In the genomic region with DNA sequence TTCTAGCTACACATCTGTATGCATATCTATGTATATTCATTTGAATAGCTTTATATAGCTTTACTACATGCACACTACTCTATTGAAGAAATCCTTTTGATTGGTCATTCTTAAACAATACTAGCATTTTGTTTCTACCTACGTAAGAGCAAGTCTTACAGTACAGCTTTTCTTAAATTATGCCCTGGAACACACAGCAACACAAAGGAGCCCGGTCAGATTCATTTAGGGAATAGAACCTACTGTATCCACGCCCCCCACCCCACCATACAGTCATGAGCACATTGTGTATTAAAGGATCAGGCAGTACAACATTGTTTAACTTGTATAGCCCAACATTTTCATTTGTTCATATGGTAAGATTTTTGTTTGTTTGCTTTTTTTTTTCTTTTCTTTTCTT, we compare ENCODE assay signal across 22 cellular contexts.
"Had no signal": no experiment of that assay in that cellular context is flagged by ENCODE, and none has a peak within 500 bp of the region (broad histone marks: within the 10 kb centered on the region; RNA-seq: fewer than 3 reads in every experiment).

No MANE protein-coding gene starts in this region.

- H3K27ac ChIP-seq: VCaP had no signal

- H3K27ac Mint-ChIP-seq: activated CD4-positive, alpha-beta memory T cell treated with anti-CD3 and anti-CD28 coated beads for 36 hours; activated CD4-positive, alpha-beta T cell treated with anti-CD3 and anti-CD28 coated beads, Interleukin-2, amount 10 ng/mL, durations not matched to agents 7 days and 5 days; activated naive CD4-positive, alpha-beta T cell treated with anti-CD3 and anti-CD28 coated beads, Interleukin-2, amount 10 ng/mL, durations not matched to agents 7 days and 5 days; activated naive CD8-positive, alpha-beta T cell treated with anti-CD3 and anti-CD28 coated beads for 36 hours; activated T-helper 17 cell treated with anti-CD3 and anti-CD28 coated beads, Interleukin-2, amount 50 U/mL, for 72 hours had no signal

- H3K9me3 Mint-ChIP-seq: activated CD4-positive, alpha-beta memory T cell treated with anti-CD3 and anti-CD28 coated beads for 36 hours; activated CD4-positive, alpha-beta T cell treated with anti-CD3 and anti-CD28 coated beads, Interleukin-2, amount 10 ng/mL, durations not matched to agents 7 days and 5 days; activated naive CD4-positive, alpha-beta T cell treated with anti-CD3 and anti-CD28 coated beads, Interleukin-2, amount 10 ng/mL, durations not matched to agents 7 days and 5 days; activated naive CD8-positive, alpha-beta T cell treated with anti-CD3 and anti-CD28 coated beads for 36 hours; activated T-cell treated with anti-CD3 and anti-CD28 coated beads, Interleukin-2, amount 50 U/mL, for 4 hours; activated T-helper 17 cell treated with anti-CD3 and anti-CD28 coated beads, Interleukin-2, amount 50 U/mL, for 72 hours had no signal

- H3K4me1 Mint-ChIP-seq: activated CD4-positive, alpha-beta T cell treated with anti-CD3 and anti-CD28 coated beads, Interleukin-2, amount 10 ng/mL, durations not matched to agents 7 days and 5 days; activated naive CD4-positive, alpha-beta T cell treated with anti-CD3 and anti-CD28 coated beads, Interleukin-2, amount 10 ng/mL, durations not matched to agents 7 days and 5 days; activated naive CD8-positive, alpha-beta T cell treated with anti-CD3 and anti-CD28 coated beads for 36 hours had no signal

- H3K27me3 Mint-ChIP-seq: activated CD4-positive, alpha-beta memory T cell treated with anti-CD3 and anti-CD28 coated beads for 36 hours; activated CD4-positive, alpha-beta T cell treated with anti-CD3 and anti-CD28 coated beads, Interleukin-2, amount 10 ng/mL, durations not matched to agents 7 days and 5 days; activated naive CD4-positive, alpha-beta T cell treated with anti-CD3 and anti-CD28 coated beads, Interleukin-2, amount 10 ng/mL, durations not matched to agents 7 days and 5 days; activated naive CD8-positive, alpha-beta T cell treated with anti-CD3 and anti-CD28 coated beads for 36 hours; activated T-helper 17 cell treated with anti-CD3 and anti-CD28 coated beads, Interleukin-2, amount 50 U/mL, for 72 hours had no signal

- H3K9me3 ChIP-seq: SK-N-SH had no signal

- DNase-seq: activated CD4-positive, alpha-beta memory T cell treated with anti-CD3 and anti-CD28 coated beads for 36 hours; activated CD4-positive, alpha-beta T cell treated with anti-CD3 and anti-CD28 coated beads, Interleukin-2, amount 10 ng/mL, durations not matched to agents 7 days and 5 days; activated CD4-positive, CD25-positive, alpha-beta regulatory T cell; activated CD8-positive, alpha-beta memory T cell treated with anti-CD3 and anti-CD28 coated beads for 24 hours; activated gamma-delta T cell treated with Interleukin-2 at 50 U/mL for 16 hours; activated naive CD4-positive, alpha-beta T cell treated with anti-CD3 and anti-CD28 coated beads, Interleukin-2, amount 10 ng/mL, durations not matched to agents 7 days and 5 days; activated naive CD8-positive, alpha-beta T cell treated with anti-CD3 and anti-CD28 coated beads for 36 hours; activated T-cell treated with anti-CD3 and anti-CD28 coated beads, Interleukin-2, amount 50 U/mL, for 4 hours; central memory CD4-positive, alpha-beta T cell; KG1; NCI-H1092 treated with DMSO at 0.1 percent for 48 hours; NCI-H1417 treated with DMSO at 0.1 percent for 48 hours; NCI-H1694; NCI-H2029 treated with DMSO at 0.1 percent for 48 hours; NCI-H345; NCI-H510A; NCI-H526 treated with DMSO at 0.1 percent for 48 hours; NCI-H82; SK-N-SH; T-helper 1 cell had no signal

- ATAC-seq: activated T-cell treated with anti-CD3 and anti-CD28 coated beads, Interleukin-2, amount 50 U/mL, for 4 hours; activated T-helper 17 cell treated with anti-CD3 and anti-CD28 coated beads, Interleukin-2, amount 50 U/mL, for 72 hours had no signal

- H3K4me3 Mint-ChIP-seq: activated CD4-positive, alpha-beta memory T cell treated with anti-CD3 and anti-CD28 coated beads for 36 hours; activated CD4-positive, alpha-beta T cell treated with anti-CD3 and anti-CD28 coated beads, Interleukin-2, amount 10 ng/mL, durations not matched to agents 7 days and 5 days; activated naive CD4-positive, alpha-beta T cell treated with anti-CD3 and anti-CD28 coated beads, Interleukin-2, amount 10 ng/mL, durations not matched to agents 7 days and 5 days; activated naive CD8-positive, alpha-beta T cell treated with anti-CD3 and anti-CD28 coated beads for 36 hours; activated T-cell treated with anti-CD3 and anti-CD28 coated beads, Interleukin-2, amount 50 U/mL, for 4 hours; activated T-helper 17 cell treated with anti-CD3 and anti-CD28 coated beads, Interleukin-2, amount 50 U/mL, for 72 hours had no signal
